In the genomic region with DNA sequence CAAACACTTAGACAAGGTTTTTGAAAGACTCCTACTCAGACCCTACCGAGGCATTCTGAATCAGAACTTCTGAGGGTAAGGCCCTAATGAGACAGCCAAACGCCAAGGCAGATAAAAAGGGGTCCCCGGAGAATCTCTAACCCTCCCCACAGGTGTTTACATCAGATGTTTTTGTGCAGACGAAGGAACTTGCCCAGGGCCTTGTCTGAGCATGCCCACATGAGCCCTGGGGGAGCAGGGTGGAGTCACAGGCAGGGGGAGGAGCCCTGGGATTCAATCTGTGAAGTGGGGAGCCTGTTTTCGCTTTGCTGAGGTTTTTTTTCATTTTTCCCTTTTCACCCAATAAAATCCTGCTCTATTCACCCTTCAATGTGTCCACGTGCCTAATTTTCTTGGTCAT, we compare ENCODE assay signal across 8 cellular contexts.
DNase-seq lines count a peak whose midpoint lies in the region; ATAC-seq and TF ChIP-seq lines count a peak whose summit lies in the region.

No MANE protein-coding gene starts in this region.

- intact Hi-C loops in A673 (cut with micrococcal nuclease; ENCODE audit: unreplicated experiment), result loop anchor here (10.0 kb wide), 1 partner anchor 148 kb away; a partner anchor contains a TSS

- H3K27me3 ChIP-seq in A673 (replicated peaks; ENCODE audit: insufficient read depth, low read depth, low read length, poor library complexity) (no peaks in the 10 kb centered on the region), liver (ENCODE audit: control insufficient read depth in 4 of 4, insufficient read depth in 4 of 4, low read length in 3 of 4) (no peaks in the 10 kb centered on the region)

- H3K4me1 Mint-ChIP-seq in stimulated activated naive B cell treated with anti-CD40 and anti-IgM and Interleukin-4, amounts not matched to agents 10 μg/mL and 1 μg/mL and 100 μg/mL, for 72 hours, result peaks cover 22 to 76% of the 10 kb centered on the region in 2 donors
- peaks cover 12% of the 10 kb centered on the region for H3K4me1 Mint-ChIP-seq in mesothelial cell of epicardium

- peak; percentile 81 to 84 for ATAC-seq in stimulated activated naive B cell treated with anti-CD40 and anti-IgM and Interleukin-4, amounts not matched to agents 10 μg/mL and 1 μg/mL and 100 μg/mL, for 72 hours (replicated peaks)
- no peak for ATAC-seq in HG03571 (IDR thresholded peaks at IDR 0.05; ENCODE audit: unreplicated experiment)

- peak overlapping the region in 1 of 2 donors; percentile 57 for H3K4me3 Mint-ChIP-seq in stimulated activated naive B cell treated with anti-CD40 and anti-IgM and Interleukin-4, amounts not matched to agents 10 μg/mL and 1 μg/mL and 100 μg/mL, for 72 hours
- no peak overlapping the region for H3K4me3 Mint-ChIP-seq in mesothelial cell of epicardium

- POLR2A ChIA-PET in A673 (lab: Charles Lee; ENCODE audit: low non-redundant PET), result no interaction called here

- TF ChIP-seq RAD21 in liver (IDR thresholded peaks at IDR 0.05), result no peak

- TF ChIP-seq CTCF in A673 (conservative IDR thresholded peaks at IDR 0.05; ENCODE audit: low read depth, low read length), result no peak
- TF ChIP-seq CTCF in liver (IDR thresholded peaks at IDR 0.05; ENCODE audit: low read depth, low read length, missing input control), result no peak
- TF ChIP-seq CTCF in mesothelial cell of epicardium (IDR thresholded peaks at IDR 0.05; ENCODE audit: unreplicated experiment), result no peak

- no peaks in the 10 kb centered on the region for H3K9me3 ChIP-seq in A673 (ENCODE audit: low read depth, low read length, poor library complexity, severe bottlenecking)
- H3K9me3 ChIP-seq in liver (ENCODE audit: control insufficient read depth in 4 of 4, low read length in 3 of 4), result no peaks in the 10 kb centered on the region

- WGBS in liver, result 83% methylated on average over 6 of the region's 6 CpGs

- no TSS peak for BruUV-seq in A673 (replicated peaks; lab: Mats Ljungman, UMichigan)

- H3K27ac Mint-ChIP-seq in stimulated activated naive B cell treated with anti-CD40 and anti-IgM and Interleukin-4, amounts not matched to agents 10 μg/mL and 1 μg/mL and 100 μg/mL, for 72 hours, result no peak overlapping the region
- H3K27ac Mint-ChIP-seq in mesothelial cell of epicardium, result no peak overlapping the region

- H3K27ac ChIP-seq in A673 (ENCODE audit: low read depth, low read length, poor library complexity, severe bottlenecking) (peak overlapping the region; percentile 6), liver (ENCODE audit: low read depth in 1 of 2, low read length in 2 of 2) (peak overlapping the region; percentile 15 to 33)

- CTCF ChIA-PET in A673 (lab: Charles Lee), result no interaction called here

- H3K9me3 Mint-ChIP-seq in stimulated activated naive B cell treated with anti-CD40 and anti-IgM and Interleukin-4, amounts not matched to agents 10 μg/mL and 1 μg/mL and 100 μg/mL, for 72 hours, result no peaks in the 10 kb centered on the region
- no peaks in the 10 kb centered on the region for H3K9me3 Mint-ChIP-seq in mesothelial cell of epicardium

- no peaks in the 10 kb centered on the region for H3K36me3 ChIP-seq in A673 (ENCODE audit: insufficient read depth, low read length, poor library complexity, severe bottlenecking)
- H3K36me3 ChIP-seq in liver (ENCODE audit: control insufficient read depth in 4 of 4, insufficient read depth in 3 of 4, low read depth in 1 of 4, low read length in 3 of 4), result no peaks in the 10 kb centered on the region

- no peak overlapping the region for H3K4me3 ChIP-seq in A673 (ENCODE audit: low read depth, low read length, poor library complexity, severe bottlenecking)
- no peak overlapping the region for H3K4me3 ChIP-seq in liver (ENCODE audit: low read depth in 1 of 3, low read length in 3 of 3)

- peak; percentile 57 for DNase-seq in A673 (ENCODE audit: low spot score)
- DNase-seq in M059J (ENCODE audit: low read depth), result peak; percentile 13
- DNase-seq in activated T-cell treated with anti-CD3 and anti-CD28 coated beads for 48 hours (ENCODE audit: low read depth), result peak; percentile 59
- peak; percentile 23 for DNase-seq in stimulated activated naive B cell treated with anti-CD40 and anti-IgM and Interleukin-4, amounts not matched to agents 10 μg/mL and 1 μg/mL and 100 μg/mL, for 72 hours
- no peak for DNase-seq in cerebellum (ENCODE audit: low spot score)
- no peak for DNase-seq in mesothelial cell of epicardium (ENCODE audit: low spot score in 2 of 2, unreplicated experiment in 2 of 2)

- H3K36me3 Mint-ChIP-seq in stimulated activated naive B cell treated with anti-CD40 and anti-IgM and Interleukin-4, amounts not matched to agents 10 μg/mL and 1 μg/mL and 100 μg/mL, for 72 hours, result no peaks in the 10 kb centered on the region
- H3K36me3 Mint-ChIP-seq in mesothelial cell of epicardium, result no peaks in the 10 kb centered on the region

- H3K27me3 Mint-ChIP-seq in stimulated activated naive B cell treated with anti-CD40 and anti-IgM and Interleukin-4, amounts not matched to agents 10 μg/mL and 1 μg/mL and 100 μg/mL, for 72 hours, result no peaks in the 10 kb centered on the region
- H3K27me3 Mint-ChIP-seq in mesothelial cell of epicardium (ENCODE audit: low read depth), result no peaks in the 10 kb centered on the region

- H3K9ac ChIP-seq in liver (ENCODE audit: low read depth in 1 of 2, low read length in 2 of 2), result no peak overlapping the region

- H3K4me1 ChIP-seq in A673 (ENCODE audit: insufficient read depth, low read length, poor library complexity, severe bottlenecking), result peaks cover 43% of the 10 kb centered on the region
- peaks cover 0 to 5% (median 1%) of the 10 kb centered on the region in 4 donors for H3K4me1 ChIP-seq in liver (ENCODE audit: control insufficient read depth in 4 of 4, insufficient read depth in 4 of 4, low read length in 3 of 4)

TF ChIP-seq in liver, 16 proteins besides CTCF, POLR2A, EP300 and RAD21:
- TF ChIP-seq TAF1 (conservative IDR thresholded peaks at IDR 0.05) (no peak), SP1 (IDR thresholded peaks at IDR 0.05) (no peak), FOXA2 (IDR thresholded peaks at IDR 0.05) (no peak), FOXA1 (IDR thresholded peaks at IDR 0.05) (no peak), RXRA (IDR thresholded peaks at IDR 0.05) (no peak), GABPA (IDR thresholded peaks at IDR 0.05 in 1 of 2, conservative IDR thresholded peaks at IDR 0.05 in 1 of 2) (no peak), NR2F2 (IDR thresholded peaks at IDR 0.05) (no peak), HNF4A (conservative IDR thresholded peaks at IDR 0.05) (no peak), YY1 (IDR thresholded peaks at IDR 0.05) (no peak), EGR1 (IDR thresholded peaks at IDR 0.05; ENCODE audit: low read depth in 2 of 2) (no peak), JUND (IDR thresholded peaks at IDR 0.05) (no peak)
- TF ChIP-seq, protein P1, sequence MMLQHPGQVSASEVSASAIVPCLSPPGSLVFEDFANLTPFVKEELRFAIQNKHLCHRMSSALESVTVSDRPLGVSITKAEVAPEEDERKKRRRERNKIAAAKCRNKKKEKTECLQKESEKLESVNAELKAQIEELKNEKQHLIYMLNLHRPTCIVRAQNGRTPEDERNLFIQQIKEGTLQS (IDR thresholded peaks at IDR 0.05), result no peak
- TF ChIP-seq, protein P2, sequence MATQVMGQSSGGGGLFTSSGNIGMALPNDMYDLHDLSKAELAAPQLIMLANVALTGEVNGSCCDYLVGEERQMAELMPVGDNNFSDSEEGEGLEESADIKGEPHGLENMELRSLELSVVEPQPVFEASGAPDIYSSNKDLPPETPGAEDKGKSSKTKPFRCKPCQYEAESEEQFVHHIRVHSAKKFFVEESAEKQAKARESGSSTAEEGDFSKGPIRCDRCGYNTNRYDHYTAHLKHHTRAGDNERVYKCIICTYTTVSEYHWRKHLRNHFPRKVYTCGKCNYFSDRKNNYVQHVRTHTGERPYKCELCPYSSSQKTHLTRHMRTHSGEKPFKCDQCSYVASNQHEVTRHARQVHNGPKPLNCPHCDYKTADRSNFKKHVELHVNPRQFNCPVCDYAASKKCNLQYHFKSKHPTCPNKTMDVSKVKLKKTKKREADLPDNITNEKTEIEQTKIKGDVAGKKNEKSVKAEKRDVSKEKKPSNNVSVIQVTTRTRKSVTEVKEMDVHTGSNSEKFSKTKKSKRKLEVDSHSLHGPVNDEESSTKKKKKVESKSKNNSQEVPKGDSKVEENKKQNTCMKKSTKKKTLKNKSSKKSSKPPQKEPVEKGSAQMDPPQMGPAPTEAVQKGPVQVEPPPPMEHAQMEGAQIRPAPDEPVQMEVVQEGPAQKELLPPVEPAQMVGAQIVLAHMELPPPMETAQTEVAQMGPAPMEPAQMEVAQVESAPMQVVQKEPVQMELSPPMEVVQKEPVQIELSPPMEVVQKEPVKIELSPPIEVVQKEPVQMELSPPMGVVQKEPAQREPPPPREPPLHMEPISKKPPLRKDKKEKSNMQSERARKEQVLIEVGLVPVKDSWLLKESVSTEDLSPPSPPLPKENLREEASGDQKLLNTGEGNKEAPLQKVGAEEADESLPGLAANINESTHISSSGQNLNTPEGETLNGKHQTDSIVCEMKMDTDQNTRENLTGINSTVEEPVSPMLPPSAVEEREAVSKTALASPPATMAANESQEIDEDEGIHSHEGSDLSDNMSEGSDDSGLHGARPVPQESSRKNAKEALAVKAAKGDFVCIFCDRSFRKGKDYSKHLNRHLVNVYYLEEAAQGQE (IDR thresholded peaks at IDR 0.05), result no peak
- TF ChIP-seq, protein P3, sequence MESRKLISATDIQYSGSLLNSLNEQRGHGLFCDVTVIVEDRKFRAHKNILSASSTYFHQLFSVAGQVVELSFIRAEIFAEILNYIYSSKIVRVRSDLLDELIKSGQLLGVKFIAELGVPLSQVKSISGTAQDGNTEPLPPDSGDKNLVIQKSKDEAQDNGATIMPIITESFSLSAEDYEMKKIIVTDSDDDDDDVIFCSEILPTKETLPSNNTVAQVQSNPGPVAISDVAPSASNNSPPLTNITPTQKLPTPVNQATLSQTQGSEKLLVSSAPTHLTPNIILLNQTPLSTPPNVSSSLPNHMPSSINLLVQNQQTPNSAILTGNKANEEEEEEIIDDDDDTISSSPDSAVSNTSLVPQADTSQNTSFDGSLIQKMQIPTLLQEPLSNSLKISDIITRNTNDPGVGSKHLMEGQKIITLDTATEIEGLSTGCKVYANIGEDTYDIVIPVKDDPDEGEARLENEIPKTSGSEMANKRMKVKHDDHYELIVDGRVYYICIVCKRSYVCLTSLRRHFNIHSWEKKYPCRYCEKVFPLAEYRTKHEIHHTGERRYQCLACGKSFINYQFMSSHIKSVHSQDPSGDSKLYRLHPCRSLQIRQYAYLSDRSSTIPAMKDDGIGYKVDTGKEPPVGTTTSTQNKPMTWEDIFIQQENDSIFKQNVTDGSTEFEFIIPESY (IDR thresholded peaks at IDR 0.05), result no peak

Comparison
In these comparisons a context has a peak if more than half of its experiments do, and no peak if none do; other contexts are left out.
1. DNase-seq: peak in A673 (single experiment), M059J (single experiment), activated T-cell treated with anti-CD3 and anti-CD28 coated beads for 48 hours (single experiment) and stimulated activated naive B cell treated with anti-CD40 and anti-IgM and Interleukin-4, amounts not matched to agents 10 μg/mL and 1 μg/mL and 100 μg/mL, for 72 hours (single experiment); none in cerebellum (single experiment) and mesothelial cell of epicardium (0 of 2).